Comparison of ENCODE assay signal across 26 cellular contexts in genomic region chrX:77276742-77277141, GRCh38.
DNase-seq lines count a peak whose midpoint lies in the region; ATAC-seq, FAIRE-seq and TF ChIP-seq lines count a peak whose summit lies in the region.
"Had no signal": no experiment of that assay in that cellular context is flagged by ENCODE, and none has a peak within 500 bp of the region (broad histone marks: within the 10 kb centered on the region; RNA-seq: fewer than 3 reads in every experiment).

No MANE protein-coding gene starts in this region.

- in situ Hi-C loops in K562 (cut with MboI): no loop called here

- peaks cover 35% of the 10 kb centered on the region for H3K9me3 ChIP-seq in H9 (ENCODE audit: control insufficient read depth, low read depth, low read length)
- H3K9me3 ChIP-seq in OCI-LY1 (ENCODE audit: low read length): no peaks in the 10 kb centered on the region
- no peaks in the 10 kb centered on the region for H3K9me3 ChIP-seq in K562 (replicated peaks; ENCODE audit: control insufficient read depth, insufficient read depth, low read depth, low read length)
- no peaks in the 10 kb centered on the region for H3K9me3 ChIP-seq in uterus
- H3K9me3 ChIP-seq: adrenal gland, gastrocnemius medialis had no signal

- H3K4me1 ChIP-seq in H9 (ENCODE audit: insufficient read depth, low read length): no peaks in the 10 kb centered on the region
- peaks cover 6% of the 10 kb centered on the region for H3K4me1 ChIP-seq in OCI-LY1 (ENCODE audit: insufficient read depth, low read length, severe bottlenecking)
- H3K4me1 ChIP-seq in K562 (replicated peaks in 1 of 2; ENCODE audit: control insufficient read depth in 2 of 2, insufficient read depth in 2 of 2, low read length in 2 of 2): no peaks in the 10 kb centered on the region
- H3K4me1 ChIP-seq in uterus: no peaks in the 10 kb centered on the region
- H3K4me1 ChIP-seq: adrenal gland, esophagus muscularis mucosa, gastrocnemius medialis had no signal

- FAIRE-seq in K562 (lab: Jason Lieb, UNC): no peak
- FAIRE-seq: colon, kidney had no signal

- DNase-seq in H9: no peak
- DNase-seq in K562 (ENCODE audit: extremely low read depth in 1 of 4, low spot score in 3 of 4): no peak
- no peak for DNase-seq in NOMO-1 (lab: John Stamatoyannopoulos, UW; ENCODE audit: unreplicated experiment in 2 of 2)
- DNase-seq in uterus: no peak
- no peak for DNase-seq in NCI-H1436 treated with DMSO at 0.1 percent for 48 hours (lab: John Stamatoyannopoulos, UW)
- DNase-seq: activated CD4-positive, alpha-beta memory T cell treated with anti-CD3 and anti-CD28 coated beads, Interleukin-2, amount 10 ng/mL, durations not matched to agents 7 days and 5 days; activated T-cell treated with anti-CD3 and anti-CD28 coated beads for 4 hours; adrenal gland; effector memory CD8-positive, alpha-beta T cell; EL; gastrocnemius medialis; GOT3; kidney; NCI-H1417; NCI-H2171; NCI-H524; occipital lobe; RPMI8226 had no signal

- H3T11ph ChIP-seq in H9 (ENCODE audit: low read length): no peak overlapping the region

- no peak for TF ChIP-seq EP300 in K562 (IDR thresholded peaks at IDR 0.05; ENCODE audit: low read length)

- H3K23me2 ChIP-seq in H9 (ENCODE audit: insufficient read length, low read depth, low read length, poor library complexity, severe bottlenecking): no peaks in the 10 kb centered on the region

- H4K5ac ChIP-seq in H9 (ENCODE audit: insufficient read length, low read depth, low read length): no peak overlapping the region

- no peak overlapping the region for H3K56ac ChIP-seq in H9 (ENCODE audit: insufficient read length, low read depth, low read length)

- no peak overlapping the region for H3K4ac ChIP-seq in H9 (ENCODE audit: low read depth, low read length)

- H3K79me1 ChIP-seq in H9 (ENCODE audit: insufficient read depth, low read depth, low read length, poor library complexity, severe bottlenecking): no peaks in the 10 kb centered on the region

- H3K4me1 Mint-ChIP-seq in H9: no peaks in the 10 kb centered on the region
- H3K4me1 Mint-ChIP-seq: activated CD4-positive, alpha-beta memory T cell treated with anti-CD3 and anti-CD28 coated beads, Interleukin-2, amount 10 ng/mL, durations not matched to agents 7 days and 5 days; stimulated activated effector memory CD8-positive, alpha-beta T cell treated with anti-CD3 and anti-CD28 coated beads, Interleukin-12 subunit alpha, Interleukin-12 subunit beta, amount 100 ng/mL, for 72 hours had no signal

- H3K4me3 Mint-ChIP-seq in H9: no peak overlapping the region
- H3K4me3 Mint-ChIP-seq: activated CD4-positive, alpha-beta memory T cell treated with anti-CD3 and anti-CD28 coated beads, Interleukin-2, amount 10 ng/mL, durations not matched to agents 7 days and 5 days; effector memory CD8-positive, alpha-beta T cell; stimulated activated effector memory CD8-positive, alpha-beta T cell treated with anti-CD3 and anti-CD28 coated beads, Interleukin-12 subunit alpha, Interleukin-12 subunit beta, amount 100 ng/mL, for 72 hours had no signal

- H3K27me3 Mint-ChIP-seq in H9 (ENCODE audit: low read depth): peaks cover 3% of the 10 kb centered on the region; the same call in 1 of the 2 replicates
- H3K27me3 Mint-ChIP-seq: activated CD4-positive, alpha-beta memory T cell treated with anti-CD3 and anti-CD28 coated beads, Interleukin-2, amount 10 ng/mL, durations not matched to agents 7 days and 5 days; effector memory CD8-positive, alpha-beta T cell had no signal

- TF ChIP-seq POLR2A in K562 (conservative IDR thresholded peaks at IDR 0.05): no peak
- no peak for TF ChIP-seq POLR2A in uterus (IDR thresholded peaks at IDR 0.05)

- WGBS in H9 (ENCODE audit: extremely low coverage, insufficient read length, low lambda C conversion rate): no CpG with 5 or more reads among the region's 1 CpG
- 8% methylated on average over 1 of the region's 1 CpG for WGBS in K562 (ENCODE audit: insufficient coverage, low coverage, missing lambda C conversion rate)

- H3K36me3 ChIP-seq in OCI-LY1 (ENCODE audit: insufficient read depth, low read length) (no peaks in the 10 kb centered on the region), K562 (ENCODE audit: control insufficient read depth, insufficient read depth, low read length) (no peaks in the 10 kb centered on the region), uterus (no peaks in the 10 kb centered on the region)
- H3K36me3 ChIP-seq: adrenal gland; BLaER1 treated with 17β-estradiol and CSF1 and Interleukin-3, amounts not matched to agents 10 nM and 100 nM; esophagus muscularis mucosa; gastrocnemius medialis had no signal

- no TSS peak for BruUV-seq in K562 (replicated peaks; lab: Mats Ljungman, UMichigan)

- no peak overlapping the region for H4K91ac ChIP-seq in H9 (ENCODE audit: insufficient read length, low read depth, low read length)

- H3K9ac ChIP-seq in H9 (ENCODE audit: extremely low read depth, insufficient read length, low read length): no peak overlapping the region
- no peak overlapping the region for H3K9ac ChIP-seq in OCI-LY1 (ENCODE audit: low read length)
- no peak overlapping the region for H3K9ac ChIP-seq in K562 (ENCODE audit: insufficient read depth in 1 of 2, low read depth in 2 of 2, low read length in 2 of 2)
- H3K9ac ChIP-seq: BLaER1 treated with 17β-estradiol and CSF1 and Interleukin-3, amounts not matched to agents 10 nM and 100 nM had no signal

- POLR2A ChIA-PET in K562 (lab: Yijun Ruan, JAX): no interaction called here

- peaks cover 0 to 17% (median 8%) of the 10 kb centered on the region in 3 experiments; a peak in 5 of 7 replicates for H3K36me3 Mint-ChIP-seq in H9 (ENCODE audit: insufficient read depth in 1 of 3, low read depth in 3 of 3)
- H3K36me3 Mint-ChIP-seq: stimulated activated effector memory CD8-positive, alpha-beta T cell treated with anti-CD3 and anti-CD28 coated beads, Interleukin-12 subunit alpha, Interleukin-12 subunit beta, amount 100 ng/mL, for 72 hours had no signal

- H4K20me1 ChIP-seq in H9 (ENCODE audit: control insufficient read depth, insufficient read depth, insufficient read length): no peaks in the 10 kb centered on the region
- H4K20me1 ChIP-seq in OCI-LY1 (ENCODE audit: insufficient read depth, low read length): no peaks in the 10 kb centered on the region
- H4K20me1 ChIP-seq in K562 (replicated peaks; ENCODE audit: control insufficient read depth, insufficient read depth, low read length): no peaks in the 10 kb centered on the region
- H4K20me1 ChIP-seq: BLaER1 treated with 17β-estradiol and CSF1 and Interleukin-3, amounts not matched to agents 10 nM and 100 nM had no signal

- no peak overlapping the region for H3K23ac ChIP-seq in H9 (ENCODE audit: insufficient read length, low read depth, low read length)

- H3K9me3 Mint-ChIP-seq in H9: peaks cover 80 to 87% of the 10 kb centered on the region in 2 experiments
- H3K9me3 Mint-ChIP-seq: effector memory CD8-positive, alpha-beta T cell had no signal

- H2BK20ac ChIP-seq in H9 (ENCODE audit: low read depth, low read length, poor library complexity, severe bottlenecking): no peak overlapping the region

- TF ChIP-seq CTCF in C4-2B (conservative IDR thresholded peaks at IDR 0.05): peak; percentile 21
- TF ChIP-seq CTCF in H9 (conservative IDR thresholded peaks at IDR 0.05): peak; percentile 40; the same call in 1 of the 3 replicates
- peak; percentile 27; the same call in 1 of the 2 replicates for TF ChIP-seq CTCF in OCI-LY1 (IDR thresholded peaks at IDR 0.05; ENCODE audit: low read length)
- no peak for TF ChIP-seq CTCF in K562 (IDR thresholded peaks at IDR 0.05 in 2 of 3, conservative IDR thresholded peaks at IDR 0.05 in 1 of 3; ENCODE audit: insufficient read depth in 2 of 3, low read depth in 1 of 3, low read length in 3 of 3)
- no peak for TF ChIP-seq CTCF in uterus (IDR thresholded peaks at IDR 0.05)

- no peak overlapping the region for H4K8ac ChIP-seq in H9 (replicated peaks; ENCODE audit: insufficient read length, low read depth, low read length)

- H3K27ac ChIP-seq in C4-2B: no peak overlapping the region
- no peak overlapping the region for H3K27ac ChIP-seq in H9 (ENCODE audit: insufficient read length, low read depth, low read length)
- H3K27ac ChIP-seq in OCI-LY1 (ENCODE audit: low read depth, low read length, poor library complexity, severe bottlenecking): peak overlapping the region; percentile 17
- H3K27ac ChIP-seq in K562 (ENCODE audit: extremely low read depth, low read depth, low read length): no peak overlapping the region
- H3K27ac ChIP-seq in uterus: no peak overlapping the region
- H3K27ac ChIP-seq: adrenal gland; BLaER1 treated with 17β-estradiol and CSF1 and Interleukin-3, amounts not matched to agents 10 nM and 100 nM; esophagus muscularis mucosa; gastrocnemius medialis; SK-N-MC had no signal

- no peak for TF ChIP-seq RAD21 in K562 (CRISPR knock-in tag; conservative IDR thresholded peaks at IDR 0.05 in 1 of 2, IDR thresholded peaks at IDR 0.05 in 1 of 2)

- H3K9me2 ChIP-seq in OCI-LY1 (ENCODE audit: low read depth, low read length): no peaks in the 10 kb centered on the region

- no peak overlapping the region for H2BK15ac ChIP-seq in H9 (ENCODE audit: low read depth, low read length)

- H3F3A ChIP-seq in OCI-LY1 (ENCODE audit: insufficient read depth, low read length): no peaks in the 10 kb centered on the region

- CTCF ChIA-PET in K562 (lab: Yijun Ruan, JAX; ENCODE audit: low intra/inter-chr PET ratio): no interaction called here

- H3K79me2 ChIP-seq in H9 (ENCODE audit: insufficient read depth, low read length) (no peaks in the 10 kb centered on the region), OCI-LY1 (ENCODE audit: insufficient read depth, low read length) (no peaks in the 10 kb centered on the region), K562 (ENCODE audit: control insufficient read depth, insufficient read depth, low read length) (no peaks in the 10 kb centered on the region)

- H3K4me2 ChIP-seq in H9 (ENCODE audit: insufficient read depth, insufficient read length, low read length) (no peak overlapping the region), OCI-LY1 (ENCODE audit: low read length) (no peak overlapping the region), K562 (ENCODE audit: insufficient read depth, low read length) (no peak overlapping the region)
- H3K4me2 ChIP-seq: BLaER1 treated with 17β-estradiol and CSF1 and Interleukin-3, amounts not matched to agents 10 nM and 100 nM had no signal

- no peak overlapping the region for H2AK5ac ChIP-seq in H9 (ENCODE audit: insufficient read length, low read length)

- intact Hi-C loops in K562 (cut with micrococcal nuclease) (no loop called here), uterus (cut with DNase I; ENCODE audit: low total_unique reads) (no loop called here)

- H3K18ac ChIP-seq in H9 (ENCODE audit: insufficient read length, low read depth, low read length): no peak overlapping the region

- H3K9me1 ChIP-seq in K562 (ENCODE audit: control insufficient read depth, insufficient read depth, low read length): no peaks in the 10 kb centered on the region

- no peak overlapping the region for H3K27ac Mint-ChIP-seq in H9
- H3K27ac Mint-ChIP-seq: activated CD4-positive, alpha-beta memory T cell treated with anti-CD3 and anti-CD28 coated beads, Interleukin-2, amount 10 ng/mL, durations not matched to agents 7 days and 5 days; effector memory CD8-positive, alpha-beta T cell; stimulated activated effector memory CD8-positive, alpha-beta T cell treated with anti-CD3 and anti-CD28 coated beads, Interleukin-12 subunit alpha, Interleukin-12 subunit beta, amount 100 ng/mL, for 72 hours had no signal

- H2BK5ac ChIP-seq in H9 (ENCODE audit: insufficient read length, low read length): no peak overlapping the region

- H2BK120ac ChIP-seq in H9 (ENCODE audit: low read depth, low read length, poor library complexity, severe bottlenecking): no peak overlapping the region

- no peak overlapping the region for H2BK12ac ChIP-seq in H9 (ENCODE audit: insufficient read length, low read depth, low read length)

- ATAC-seq in K562: 0 out of 3 replicates have a peak, but pooled peaks have one; percentile 42
- no peak for ATAC-seq in GM19395 (IDR thresholded peaks at IDR 0.05; ENCODE audit: unreplicated experiment)
- ATAC-seq: effector memory CD8-positive, alpha-beta T cell; gastrocnemius medialis; stimulated activated effector memory CD8-positive, alpha-beta T cell treated with anti-CD3 and anti-CD28 coated beads, Interleukin-12 subunit alpha, Interleukin-12 subunit beta, amount 100 ng/mL, for 72 hours had no signal

- H3K14ac ChIP-seq in H9 (ENCODE audit: insufficient read depth, low read length): no peak overlapping the region

- H3K4me3 ChIP-seq in OCI-LY1 (ENCODE audit: low read depth, low read length, poor library complexity, severe bottlenecking) (no peak overlapping the region), K562 (no peak overlapping the region), uterus (no peak overlapping the region)
- H3K4me3 ChIP-seq: adrenal gland; BLaER1 treated with 17β-estradiol and CSF1 and Interleukin-3, amounts not matched to agents 10 nM and 100 nM; esophagus muscularis mucosa; gastrocnemius medialis; SK-N-MC had no signal

- no peaks in the 10 kb centered on the region for H3K27me3 ChIP-seq in H9 (ENCODE audit: insufficient read depth, low read length)
- no peaks in the 10 kb centered on the region for H3K27me3 ChIP-seq in OCI-LY1 (ENCODE audit: insufficient read depth, low read length)
- H3K27me3 ChIP-seq in K562 (ENCODE audit: control insufficient read depth in 2 of 2, insufficient read depth in 2 of 2, low read length in 2 of 2): no peaks in the 10 kb centered on the region
- no peaks in the 10 kb centered on the region for H3K27me3 ChIP-seq in uterus
- H3K27me3 ChIP-seq: esophagus muscularis mucosa, gastrocnemius medialis had no signal

- H2AFZ ChIP-seq in H9 (ENCODE audit: low read length) (no peak overlapping the region), OCI-LY1 (ENCODE audit: low read length) (peak overlapping the region; percentile 55; the same call in 1 of the 2 replicates), K562 (ENCODE audit: low read depth, low read length) (no peak overlapping the region)

Comparison
In these comparisons a context has a peak if more than half of its experiments do, and no peak if none do; other contexts are left out.
1. CTCF ChIP-seq: peak in C4-2B (single experiment), H9 (single experiment) and OCI-LY1 (single experiment); none in K562 (0 of 3) and uterus (0 of 4).